8 cellular contexts compared by ENCODE assay signal in the genomic region with DNA sequence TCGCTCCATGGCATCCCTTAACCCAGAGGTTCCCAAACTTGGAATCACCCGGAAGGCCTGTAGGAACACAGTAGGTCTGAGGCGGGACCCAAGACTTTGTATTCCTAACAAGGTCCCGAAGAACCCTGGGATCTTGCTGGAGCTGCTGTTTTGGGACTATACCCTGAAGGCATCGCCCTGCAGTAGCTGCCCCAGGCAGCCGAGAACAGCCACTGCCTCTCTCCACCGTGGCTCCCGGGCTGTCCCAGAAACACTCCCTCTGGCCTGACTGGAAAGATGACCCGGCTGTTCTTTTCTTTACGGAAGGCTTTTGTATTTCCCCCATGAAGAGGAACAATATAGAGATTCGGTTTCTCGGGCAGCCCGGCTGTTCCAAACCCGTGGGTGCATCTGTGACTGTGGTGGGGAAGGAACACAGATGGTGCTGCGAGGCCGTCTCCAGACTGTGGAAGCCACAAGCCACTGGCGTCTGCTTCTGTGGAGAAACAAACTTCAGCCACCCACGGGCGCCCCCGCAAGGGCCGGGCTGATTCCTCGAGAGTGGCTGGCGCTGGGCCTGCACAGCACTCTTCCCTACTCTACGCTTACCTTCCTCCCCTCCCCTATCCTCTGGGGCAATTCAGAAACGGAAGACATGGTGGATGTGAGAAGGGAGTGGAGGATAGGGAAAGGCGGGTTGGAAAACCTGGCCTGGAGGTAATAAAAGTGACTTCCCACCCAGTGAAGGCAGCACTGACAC. TPM values are rescaled to one million over a fixed set of nuclear protein-coding genes. Genes with fewer than 3 reads are reported as not detected.
DNase-seq lines count a peak whose midpoint lies in the region; ATAC-seq and TF ChIP-seq lines count a peak whose summit lies in the region.

No MANE protein-coding gene starts in this region.

- peaks cover 5 to 7% of the 10 kb centered on the region in 2 donors for H3K4me1 Mint-ChIP-seq in natural killer cell
- no peaks in the 10 kb centered on the region for H3K4me1 Mint-ChIP-seq in activated CD4-positive, alpha-beta memory T cell treated with anti-CD3 and anti-CD28 coated beads for 36 hours (ENCODE audit: low read depth)

- intact Hi-C loops in natural killer cell (cut with micrococcal nuclease), result no loop called here
- intact Hi-C loops in activated CD4-positive, alpha-beta memory T cell treated with anti-CD3 and anti-CD28 coated beads for 36 hours (cut with micrococcal nuclease), result no loop called here

- peak; percentile 33 for DNase-seq in DMS153 treated with DMSO at 0.1 percent for 48 hours (lab: John Stamatoyannopoulos, UW; ENCODE audit: unreplicated experiment)
- peak; percentile 67 for DNase-seq in NCI-H146 (lab: John Stamatoyannopoulos, UW)
- no peak for DNase-seq in natural killer cell
- no peak for DNase-seq in COLO668 (lab: John Stamatoyannopoulos, UW; ENCODE audit: unreplicated experiment)
- no peak for DNase-seq in activated CD4-positive, alpha-beta memory T cell treated with anti-CD3 and anti-CD28 coated beads for 36 hours

- no peaks in the 10 kb centered on the region for H3K9me3 Mint-ChIP-seq in natural killer cell
- H3K9me3 Mint-ChIP-seq in activated CD4-positive, alpha-beta memory T cell treated with anti-CD3 and anti-CD28 coated beads for 36 hours, result no peaks in the 10 kb centered on the region

- H3K27ac Mint-ChIP-seq in natural killer cell, result no peak overlapping the region
- H3K27ac Mint-ChIP-seq in activated CD4-positive, alpha-beta memory T cell treated with anti-CD3 and anti-CD28 coated beads for 36 hours, result no peak overlapping the region

- CTCF ChIA-PET in activated CD4-positive, alpha-beta memory T cell treated with anti-CD3 and anti-CD28 coated beads for 36 hours (lab: Charles Lee), result no interaction called here

- ATAC-seq in esophagus mucosa, result peak; percentile 67
- peak in 2 of 3 donors; percentile 41 for ATAC-seq in natural killer cell
- ATAC-seq in GM21576 (IDR thresholded peaks at IDR 0.05; ENCODE audit: unreplicated experiment), result no peak
- ATAC-seq in HG02870 (IDR thresholded peaks at IDR 0.05; ENCODE audit: unreplicated experiment), result no peak

- H3K36me3 Mint-ChIP-seq in natural killer cell, result no peaks in the 10 kb centered on the region
- no peaks in the 10 kb centered on the region for H3K36me3 Mint-ChIP-seq in activated CD4-positive, alpha-beta memory T cell treated with anti-CD3 and anti-CD28 coated beads for 36 hours

- H3K27me3 Mint-ChIP-seq in natural killer cell (ENCODE audit: low read depth in 2 of 2), result peaks cover 13 to 21% of the 10 kb centered on the region in 2 donors
- peaks cover 10% of the 10 kb centered on the region for H3K27me3 Mint-ChIP-seq in activated CD4-positive, alpha-beta memory T cell treated with anti-CD3 and anti-CD28 coated beads for 36 hours

- no peak for TF ChIP-seq CTCF in natural killer cell (IDR thresholded peaks at IDR 0.05)

- no peak overlapping the region for H3K4me3 Mint-ChIP-seq in natural killer cell
- H3K4me3 Mint-ChIP-seq in activated CD4-positive, alpha-beta memory T cell treated with anti-CD3 and anti-CD28 coated beads for 36 hours, result no peak overlapping the region

- POLR2A ChIA-PET in activated CD4-positive, alpha-beta memory T cell treated with anti-CD3 and anti-CD28 coated beads for 36 hours (lab: Charles Lee), result no interaction called here

RNA-seq across cellular contexts. Expression of gene VASH2, which starts 33.8 kb away (rescaled TPM):
- total RNA-seq in esophagus mucosa (0.36 TPM), natural killer cell (not detected)
- under 1 TPM; 0.57 to 0.63 TPM for total RNA-seq in activated CD4-positive, alpha-beta memory T cell treated with anti-CD3 and anti-CD28 coated beads for 36 hours

RNA-seq across cellular contexts. Expression of gene FLVCR1, which starts 58.5 kb away (rescaled TPM):
- 5.0 TPM for total RNA-seq in esophagus mucosa
- 10 to 100 TPM in 2 of 3 donors, 1 to 10 TPM in 1; 8.1 to 15.0 (median 11.4) TPM for total RNA-seq in natural killer cell
- total RNA-seq in activated CD4-positive, alpha-beta memory T cell treated with anti-CD3 and anti-CD28 coated beads for 36 hours, result 10 to 100 TPM; 12.4 to 12.6 TPM

Comparison
In these comparisons a context has a peak if more than half of its experiments do, and no peak if none do; other contexts are left out.
1. DNase-seq: peak in DMS153 treated with DMSO at 0.1 percent for 48 hours (single experiment) and NCI-H146 (single experiment); none in natural killer cell (single experiment), COLO668 (single experiment) and activated CD4-positive, alpha-beta memory T cell treated with anti-CD3 and anti-CD28 coated beads for 36 hours (single experiment).
2. ATAC-seq: peak in esophagus mucosa (single experiment) and natural killer cell (2 of 3); none in GM21576 (single experiment) and HG02870 (single experiment).